1 cellular context compared by ENCODE assay signal in the genomic region with DNA sequence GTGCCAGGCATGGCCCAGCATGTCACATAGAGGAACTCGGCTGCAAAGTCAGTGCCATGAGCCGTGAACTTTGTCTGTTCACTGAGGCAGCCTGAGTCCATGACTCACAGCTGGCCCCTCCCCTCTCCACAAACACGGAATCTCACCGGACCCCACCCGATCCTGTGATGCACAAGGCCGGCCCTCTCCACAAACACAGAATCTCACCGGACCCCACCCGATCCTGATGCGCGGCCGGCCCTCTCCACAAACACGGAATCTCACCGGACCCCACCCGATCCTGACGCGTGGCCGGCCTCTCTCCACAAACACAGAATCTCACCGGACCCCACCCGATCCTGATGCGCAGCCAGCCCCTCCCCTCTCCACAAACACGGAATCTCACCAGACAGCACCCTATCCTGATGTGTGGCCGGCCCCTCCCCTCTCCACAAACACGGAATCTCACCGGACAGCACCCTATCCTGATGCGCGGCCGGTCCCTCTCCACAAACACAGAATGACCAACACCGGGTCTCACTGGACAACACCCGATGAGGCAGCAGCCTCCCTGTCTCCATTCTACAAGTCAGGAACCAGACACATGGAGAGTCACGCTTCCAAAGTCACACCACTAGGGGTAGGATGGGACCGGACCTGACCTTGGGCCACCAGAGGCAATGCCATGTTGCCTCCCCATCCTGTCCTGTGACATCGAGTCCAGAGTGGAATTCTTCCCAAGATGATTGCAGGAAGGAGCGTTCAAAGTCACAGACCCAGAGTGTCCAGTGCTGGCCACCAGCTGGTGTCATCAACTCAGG.
TF ChIP-seq lines count a peak whose summit lies in the region.

No MANE protein-coding gene starts in this region.

TF ChIP-seq in H1, 55 proteins besides CTCF, POLR2A, EP300 and RAD21:
- TF ChIP-seq CEBPB (IDR thresholded peaks at IDR 0.05; ENCODE audit: low read depth, low read length) (no peak), SIX5 (IDR thresholded peaks at IDR 0.05; ENCODE audit: low read depth, low read length) (no peak), KDM5A (IDR thresholded peaks at IDR 0.05; ENCODE audit: low read length) (no peak), TCF12 (IDR thresholded peaks at IDR 0.05; ENCODE audit: low read depth, low read length) (no peak), PHF8 (conservative IDR thresholded peaks at IDR 0.05; ENCODE audit: low read depth, low read length) (no peak), CBX5 (IDR thresholded peaks at IDR 0.05; ENCODE audit: low read depth, low read length) (no peak), SIN3A (conservative IDR thresholded peaks at IDR 0.05 in 1 of 2, IDR thresholded peaks at IDR 0.05 in 1 of 2; ENCODE audit: low read depth in 1 of 2, low read length in 2 of 2) (no peak), BRCA1 (IDR thresholded peaks at IDR 0.05; ENCODE audit: low read depth, low read length) (no peak), SUZ12 (IDR thresholded peaks at IDR 0.05; ENCODE audit: low read length) (no peak), JUND (IDR thresholded peaks at IDR 0.05; ENCODE audit: low read length) (no peak), KDM4A (IDR thresholded peaks at IDR 0.05; ENCODE audit: low read depth, low read length, severe bottlenecking) (no peak), JUN (IDR thresholded peaks at IDR 0.05; ENCODE audit: low read depth, low read length) (no peak), GABPA (IDR thresholded peaks at IDR 0.05; ENCODE audit: borderline replicate concordance, insufficient read depth, low read length) (no peak), CHD2 (IDR thresholded peaks at IDR 0.05; ENCODE audit: low read length) (no peak), CTBP2 (IDR thresholded peaks at IDR 0.05; ENCODE audit: borderline replicate concordance, insufficient read depth, insufficient read length, low read length) (no peak)
- TF ChIP-seq, protein P1, sequence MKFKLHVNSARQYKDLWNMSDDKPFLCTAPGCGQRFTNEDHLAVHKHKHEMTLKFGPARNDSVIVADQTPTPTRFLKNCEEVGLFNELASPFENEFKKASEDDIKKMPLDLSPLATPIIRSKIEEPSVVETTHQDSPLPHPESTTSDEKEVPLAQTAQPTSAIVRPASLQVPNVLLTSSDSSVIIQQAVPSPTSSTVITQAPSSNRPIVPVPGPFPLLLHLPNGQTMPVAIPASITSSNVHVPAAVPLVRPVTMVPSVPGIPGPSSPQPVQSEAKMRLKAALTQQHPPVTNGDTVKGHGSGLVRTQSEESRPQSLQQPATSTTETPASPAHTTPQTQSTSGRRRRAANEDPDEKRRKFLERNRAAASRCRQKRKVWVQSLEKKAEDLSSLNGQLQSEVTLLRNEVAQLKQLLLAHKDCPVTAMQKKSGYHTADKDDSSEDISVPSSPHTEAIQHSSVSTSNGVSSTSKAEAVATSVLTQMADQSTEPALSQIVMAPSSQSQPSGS (IDR thresholded peaks at IDR 0.05; ENCODE audit: low read length), result no peak
- TF ChIP-seq, protein P2, sequence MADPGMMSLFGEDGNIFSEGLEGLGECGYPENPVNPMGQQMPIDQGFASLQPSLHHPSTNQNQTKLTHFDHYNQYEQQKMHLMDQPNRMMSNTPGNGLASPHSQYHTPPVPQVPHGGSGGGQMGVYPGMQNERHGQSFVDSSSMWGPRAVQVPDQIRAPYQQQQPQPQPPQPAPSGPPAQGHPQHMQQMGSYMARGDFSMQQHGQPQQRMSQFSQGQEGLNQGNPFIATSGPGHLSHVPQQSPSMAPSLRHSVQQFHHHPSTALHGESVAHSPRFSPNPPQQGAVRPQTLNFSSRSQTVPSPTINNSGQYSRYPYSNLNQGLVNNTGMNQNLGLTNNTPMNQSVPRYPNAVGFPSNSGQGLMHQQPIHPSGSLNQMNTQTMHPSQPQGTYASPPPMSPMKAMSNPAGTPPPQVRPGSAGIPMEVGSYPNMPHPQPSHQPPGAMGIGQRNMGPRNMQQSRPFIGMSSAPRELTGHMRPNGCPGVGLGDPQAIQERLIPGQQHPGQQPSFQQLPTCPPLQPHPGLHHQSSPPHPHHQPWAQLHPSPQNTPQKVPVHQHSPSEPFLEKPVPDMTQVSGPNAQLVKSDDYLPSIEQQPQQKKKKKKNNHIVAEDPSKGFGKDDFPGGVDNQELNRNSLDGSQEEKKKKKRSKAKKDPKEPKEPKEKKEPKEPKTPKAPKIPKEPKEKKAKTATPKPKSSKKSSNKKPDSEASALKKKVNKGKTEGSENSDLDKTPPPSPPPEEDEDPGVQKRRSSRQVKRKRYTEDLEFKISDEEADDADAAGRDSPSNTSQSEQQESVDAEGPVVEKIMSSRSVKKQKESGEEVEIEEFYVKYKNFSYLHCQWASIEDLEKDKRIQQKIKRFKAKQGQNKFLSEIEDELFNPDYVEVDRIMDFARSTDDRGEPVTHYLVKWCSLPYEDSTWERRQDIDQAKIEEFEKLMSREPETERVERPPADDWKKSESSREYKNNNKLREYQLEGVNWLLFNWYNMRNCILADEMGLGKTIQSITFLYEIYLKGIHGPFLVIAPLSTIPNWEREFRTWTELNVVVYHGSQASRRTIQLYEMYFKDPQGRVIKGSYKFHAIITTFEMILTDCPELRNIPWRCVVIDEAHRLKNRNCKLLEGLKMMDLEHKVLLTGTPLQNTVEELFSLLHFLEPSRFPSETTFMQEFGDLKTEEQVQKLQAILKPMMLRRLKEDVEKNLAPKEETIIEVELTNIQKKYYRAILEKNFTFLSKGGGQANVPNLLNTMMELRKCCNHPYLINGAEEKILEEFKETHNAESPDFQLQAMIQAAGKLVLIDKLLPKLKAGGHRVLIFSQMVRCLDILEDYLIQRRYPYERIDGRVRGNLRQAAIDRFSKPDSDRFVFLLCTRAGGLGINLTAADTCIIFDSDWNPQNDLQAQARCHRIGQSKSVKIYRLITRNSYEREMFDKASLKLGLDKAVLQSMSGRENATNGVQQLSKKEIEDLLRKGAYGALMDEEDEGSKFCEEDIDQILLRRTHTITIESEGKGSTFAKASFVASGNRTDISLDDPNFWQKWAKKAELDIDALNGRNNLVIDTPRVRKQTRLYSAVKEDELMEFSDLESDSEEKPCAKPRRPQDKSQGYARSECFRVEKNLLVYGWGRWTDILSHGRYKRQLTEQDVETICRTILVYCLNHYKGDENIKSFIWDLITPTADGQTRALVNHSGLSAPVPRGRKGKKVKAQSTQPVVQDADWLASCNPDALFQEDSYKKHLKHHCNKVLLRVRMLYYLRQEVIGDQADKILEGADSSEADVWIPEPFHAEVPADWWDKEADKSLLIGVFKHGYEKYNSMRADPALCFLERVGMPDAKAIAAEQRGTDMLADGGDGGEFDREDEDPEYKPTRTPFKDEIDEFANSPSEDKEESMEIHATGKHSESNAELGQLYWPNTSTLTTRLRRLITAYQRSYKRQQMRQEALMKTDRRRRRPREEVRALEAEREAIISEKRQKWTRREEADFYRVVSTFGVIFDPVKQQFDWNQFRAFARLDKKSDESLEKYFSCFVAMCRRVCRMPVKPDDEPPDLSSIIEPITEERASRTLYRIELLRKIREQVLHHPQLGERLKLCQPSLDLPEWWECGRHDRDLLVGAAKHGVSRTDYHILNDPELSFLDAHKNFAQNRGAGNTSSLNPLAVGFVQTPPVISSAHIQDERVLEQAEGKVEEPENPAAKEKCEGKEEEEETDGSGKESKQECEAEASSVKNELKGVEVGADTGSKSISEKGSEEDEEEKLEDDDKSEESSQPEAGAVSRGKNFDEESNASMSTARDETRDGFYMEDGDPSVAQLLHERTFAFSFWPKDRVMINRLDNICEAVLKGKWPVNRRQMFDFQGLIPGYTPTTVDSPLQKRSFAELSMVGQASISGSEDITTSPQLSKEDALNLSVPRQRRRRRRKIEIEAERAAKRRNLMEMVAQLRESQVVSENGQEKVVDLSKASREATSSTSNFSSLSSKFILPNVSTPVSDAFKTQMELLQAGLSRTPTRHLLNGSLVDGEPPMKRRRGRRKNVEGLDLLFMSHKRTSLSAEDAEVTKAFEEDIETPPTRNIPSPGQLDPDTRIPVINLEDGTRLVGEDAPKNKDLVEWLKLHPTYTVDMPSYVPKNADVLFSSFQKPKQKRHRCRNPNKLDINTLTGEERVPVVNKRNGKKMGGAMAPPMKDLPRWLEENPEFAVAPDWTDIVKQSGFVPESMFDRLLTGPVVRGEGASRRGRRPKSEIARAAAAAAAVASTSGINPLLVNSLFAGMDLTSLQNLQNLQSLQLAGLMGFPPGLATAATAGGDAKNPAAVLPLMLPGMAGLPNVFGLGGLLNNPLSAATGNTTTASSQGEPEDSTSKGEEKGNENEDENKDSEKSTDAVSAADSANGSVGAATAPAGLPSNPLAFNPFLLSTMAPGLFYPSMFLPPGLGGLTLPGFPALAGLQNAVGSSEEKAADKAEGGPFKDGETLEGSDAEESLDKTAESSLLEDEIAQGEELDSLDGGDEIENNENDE (IDR thresholded peaks at IDR 0.05; ENCODE audit: insufficient replicate concordance, low read length), result no peak
